ENCODE assay signal across 8 cellular contexts in the genomic region with DNA sequence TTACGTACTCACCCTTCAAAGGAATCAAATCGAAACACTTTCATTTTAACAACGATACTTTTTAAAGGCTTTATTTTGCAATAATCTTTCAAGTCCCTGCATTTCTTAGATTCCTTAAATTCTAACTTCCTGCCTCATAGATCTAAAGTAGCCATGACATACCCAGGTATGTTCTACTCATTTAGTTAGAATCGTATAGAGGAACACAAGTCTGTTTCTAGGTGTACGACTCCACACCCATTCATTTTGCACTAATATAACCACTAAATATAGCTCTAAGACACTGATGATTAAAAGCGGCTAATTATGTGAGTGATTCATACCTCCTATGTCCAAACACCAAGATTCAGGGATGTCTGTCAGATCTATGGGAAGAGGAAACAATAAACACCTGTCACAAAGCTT. TPM values are rescaled to one million over a fixed set of nuclear protein-coding genes. Genes with fewer than 3 reads are reported as not detected.
DNase-seq lines count a peak whose midpoint lies in the region; ATAC-seq and TF ChIP-seq lines count a peak whose summit lies in the region.

No MANE protein-coding gene starts in this region.

- no peak for DNase-seq in GM12864 (ENCODE audit: low read depth)
- DNase-seq in Panc1 (ENCODE audit: low read depth, low spot score): no peak
- DNase-seq in neuronal stem cell (ENCODE audit: low spot score): no peak
- no peak for DNase-seq in NCI-H1092 (lab: John Stamatoyannopoulos, UW)

- H3K9ac ChIP-seq in endocrine pancreas (ENCODE audit: control insufficient read depth, insufficient read depth, low read length) (peak overlapping the region; percentile 97), neuronal stem cell (ENCODE audit: low read depth, low read length, poor library complexity) (no peak overlapping the region)

- no peak overlapping the region for H2BK15ac ChIP-seq in neuronal stem cell (ENCODE audit: low read length)

- WGBS in neuronal stem cell (ENCODE audit: extremely low coverage in 2 of 2, insufficient read length in 2 of 2, insufficient replicate concordance in 1 of 2), 2 donors: 100% methylated on average over 2 of the region's 6 CpGs; no CpG with 5 or more reads in 1 of the 2 donors

- no peak for ATAC-seq in Panc1
- ATAC-seq in GM19324 (IDR thresholded peaks at IDR 0.05; ENCODE audit: low FRiP score, unreplicated experiment): no peak
- ATAC-seq in HG03571 (IDR thresholded peaks at IDR 0.05; ENCODE audit: unreplicated experiment): no peak
- ATAC-seq in HG03565 (IDR thresholded peaks at IDR 0.05; ENCODE audit: unreplicated experiment): no peak

- no peak overlapping the region for H2BK5ac ChIP-seq in neuronal stem cell (ENCODE audit: low read length)

- intact Hi-C loops in Panc1 (cut with micrococcal nuclease; ENCODE audit: unreplicated experiment): loop anchor here (10.0 kb wide), 1 partner anchor 61 kb away; no protein-coding TSS in a partner anchor

- H3K27me3 ChIP-seq in Panc1 (ENCODE audit: control insufficient read depth, insufficient read depth, low read length): no peaks in the 10 kb centered on the region
- no peaks in the 10 kb centered on the region for H3K27me3 ChIP-seq in endocrine pancreas (ENCODE audit: control insufficient read depth, insufficient read depth, low read length)
- peaks cover 0 to 13% (median 0%) of the 10 kb centered on the region in 3 experiments for H3K27me3 ChIP-seq in neuronal stem cell (ENCODE audit: control insufficient read depth in 3 of 3, insufficient read depth in 3 of 3, low read depth in 1 of 3, low read length in 3 of 3)

- H3K27ac ChIP-seq in Panc1 (ENCODE audit: low read length) (peak overlapping the region; percentile 86), neuronal stem cell (replicated peaks; ENCODE audit: low read length) (no peak overlapping the region)

- no peak overlapping the region for H2AFZ ChIP-seq in neuronal stem cell (ENCODE audit: low read length)

- no peak overlapping the region for H3K4ac ChIP-seq in neuronal stem cell (ENCODE audit: low read length)

- no peak overlapping the region for H3K14ac ChIP-seq in neuronal stem cell (ENCODE audit: low read length)

- in situ Hi-C loops in Panc1 (cut with HindIII; ENCODE audit: low pct_unique_long_range_greater_than_20kb, low sequenced_read_pairs): no loop called here

- H2AK5ac ChIP-seq in neuronal stem cell (ENCODE audit: low read depth, low read length): no peak overlapping the region

- POLR2A ChIA-PET in Panc1 (lab: Charles Lee): interaction anchor here (0.8 kb wide), 1 partner anchor 96 kb away, joined by 5 read pairs; no protein-coding TSS in a partner anchor

- TF ChIP-seq CTCF in GM12864 (IDR thresholded peaks at IDR 0.05; ENCODE audit: low read depth, low read length, missing control alignments) (no peak), Panc1 (IDR thresholded peaks at IDR 0.05) (no peak)

- no peak overlapping the region for H2BK12ac ChIP-seq in neuronal stem cell (ENCODE audit: low read length)

- CTCF ChIA-PET in Panc1 (lab: Charles Lee): no interaction called here

- H3K4me1 ChIP-seq in Panc1 (ENCODE audit: control insufficient read depth, insufficient read depth, low read length): peaks cover 35% of the 10 kb centered on the region
- H3K4me1 ChIP-seq in endocrine pancreas (ENCODE audit: control insufficient read depth, insufficient read depth, low read length): peaks cover 22% of the 10 kb centered on the region
- H3K4me1 ChIP-seq in neuronal stem cell (ENCODE audit: control insufficient read depth in 2 of 2, insufficient read depth in 1 of 2, low read depth in 1 of 2, low read length in 2 of 2): no peaks in the 10 kb centered on the region

- H3K36me3 ChIP-seq in Panc1 (ENCODE audit: control insufficient read depth, insufficient read depth, low read length) (peaks cover 10% of the 10 kb centered on the region; the same call in 1 of the 2 replicates), endocrine pancreas (ENCODE audit: control insufficient read depth, insufficient read depth, low read length) (no peaks in the 10 kb centered on the region), neuronal stem cell (replicated peaks in 1 of 2; ENCODE audit: control insufficient read depth in 2 of 2, insufficient read depth in 2 of 2, low read length in 2 of 2) (peaks cover 0 to 43% of the 10 kb centered on the region in 2 donors)

- no peak overlapping the region for H3K18ac ChIP-seq in neuronal stem cell (ENCODE audit: low read length)

- no peak overlapping the region for H4K8ac ChIP-seq in neuronal stem cell (ENCODE audit: low read depth, low read length)

- BruUV-seq in Panc1 (replicated peaks; lab: Mats Ljungman, UMichigan): no TSS peak

- H4K91ac ChIP-seq in neuronal stem cell (ENCODE audit: low read depth, low read length, poor library complexity): no peak overlapping the region

- H3K4me3 ChIP-seq in GM12864 (ENCODE audit: low read depth, low read length) (peak overlapping the region; percentile 96), Panc1 (ENCODE audit: low read depth in 2 of 2, low read length in 2 of 2) (peak overlapping the region; percentile 66 to 69), endocrine pancreas (ENCODE audit: control insufficient read depth, insufficient read depth, low read length) (peak overlapping the region; percentile 99), neuronal stem cell (ENCODE audit: low read length in 2 of 2) (peak overlapping the region; percentile 78 to 82)

- peaks cover 7% of the 10 kb centered on the region for H3K79me1 ChIP-seq in neuronal stem cell (ENCODE audit: low read depth, low read length)

- H3K9me3 ChIP-seq in Panc1 (ENCODE audit: control insufficient read depth, insufficient read depth, low read depth, low read length) (no peaks in the 10 kb centered on the region), endocrine pancreas (ENCODE audit: control insufficient read depth, low read length) (no peaks in the 10 kb centered on the region), neuronal stem cell (replicated peaks in 1 of 2; ENCODE audit: control insufficient read depth in 2 of 2, insufficient read depth in 1 of 2, low read depth in 1 of 2, low read length in 2 of 2) (peaks cover 0 to 6% of the 10 kb centered on the region in 2 donors)

- peak overlapping the region; percentile 89 for H3K4me2 ChIP-seq in neuronal stem cell (ENCODE audit: insufficient read depth, low read length, poor library complexity, severe bottlenecking)

- H2BK120ac ChIP-seq in neuronal stem cell (ENCODE audit: low read depth, low read length): no peak overlapping the region

- H3K23ac ChIP-seq in neuronal stem cell (ENCODE audit: low read depth, low read length, poor library complexity): no peak overlapping the region

RNA-seq across cellular contexts. Expression of a gene that starts 1.3 kb away (rescaled TPM):
- 169 TPM for total RNA-seq in Panc1 (2021; ENCODE audit: unreplicated experiment)
- polyA plus RNA-seq in Panc1 (2012; ENCODE audit: insufficient read length): 34.8 TPM
- 27.9 TPM for polyA plus RNA-seq in neuronal stem cell (2013, experiment 1 of 2)
- 28.7 TPM for polyA plus RNA-seq in neuronal stem cell (2013, experiment 2 of 2)
